Comparison of ENCODE assay signal across 13 cellular contexts in genomic region chr6:146775227-146775626, GRCh38.
A peak's percentile ranks its signal among the peaks of the same experiment; 100 is the strongest.
DNase-seq lines count a peak whose midpoint lies in the region; ATAC-seq and TF ChIP-seq lines count a peak whose summit lies in the region.
"Had no signal": no experiment of that assay in that cellular context is flagged by ENCODE, and none has a peak within 500 bp of the region (broad histone marks: within the 10 kb centered on the region; RNA-seq: fewer than 3 reads in every experiment).

No MANE protein-coding gene starts in this region.

- H3K4me2 ChIP-seq in OCI-LY7 (ENCODE audit: low read length), result no peak overlapping the region

- H3K36me3 Mint-ChIP-seq in activated CD8-positive, alpha-beta T cell treated with anti-CD3 and anti-CD28 coated beads for 36 hours (ENCODE audit: low read depth), result no peaks in the 10 kb centered on the region
- no peaks in the 10 kb centered on the region for H3K36me3 Mint-ChIP-seq in activated CD8-positive, alpha-beta T cell treated with anti-CD3 and anti-CD28 coated beads, Interleukin-2, amount 10 ng/mL, durations not matched to agents 7 days and 5 days (ENCODE audit: low read depth)
- H3K36me3 Mint-ChIP-seq in chondrocyte (ENCODE audit: low read depth), result no peaks in the 10 kb centered on the region

- ATAC-seq in activated CD8-positive, alpha-beta T cell treated with anti-CD3 and anti-CD28 coated beads for 36 hours, result no peak
- ATAC-seq in activated CD8-positive, alpha-beta T cell treated with anti-CD3 and anti-CD28 coated beads, Interleukin-2, amount 10 ng/mL, durations not matched to agents 7 days and 5 days, result no peak
- ATAC-seq in HG02981 (IDR thresholded peaks at IDR 0.05; ENCODE audit: unreplicated experiment), result no peak
- ATAC-seq in HG03571 (IDR thresholded peaks at IDR 0.05; ENCODE audit: unreplicated experiment), result no peak
- ATAC-seq: left ventricle myocardium superior had no signal

- no peaks in the 10 kb centered on the region for H3K27me3 Mint-ChIP-seq in activated CD8-positive, alpha-beta T cell treated with anti-CD3 and anti-CD28 coated beads for 36 hours
- peaks cover 1% of the 10 kb centered on the region for H3K27me3 Mint-ChIP-seq in activated CD8-positive, alpha-beta T cell treated with anti-CD3 and anti-CD28 coated beads, Interleukin-2, amount 10 ng/mL, durations not matched to agents 7 days and 5 days (ENCODE audit: low read depth)
- no peaks in the 10 kb centered on the region for H3K27me3 Mint-ChIP-seq in chondrocyte (ENCODE audit: low read depth)

- H3K27ac Mint-ChIP-seq in activated CD8-positive, alpha-beta T cell treated with anti-CD3 and anti-CD28 coated beads for 36 hours, result no peak overlapping the region
- no peak overlapping the region for H3K27ac Mint-ChIP-seq in activated CD8-positive, alpha-beta T cell treated with anti-CD3 and anti-CD28 coated beads, Interleukin-2, amount 10 ng/mL, durations not matched to agents 7 days and 5 days
- H3K27ac Mint-ChIP-seq in chondrocyte (ENCODE audit: unreplicated experiment), result no peak overlapping the region

- CTCF ChIA-PET in activated CD8-positive, alpha-beta T cell treated with anti-CD3 and anti-CD28 coated beads for 36 hours (lab: Charles Lee), result no interaction called here
- CTCF ChIA-PET in activated CD8-positive, alpha-beta T cell treated with anti-CD3 and anti-CD28 coated beads, Interleukin-2, amount 10 ng/mL, durations not matched to agents 7 days and 5 days (lab: Charles Lee), result interaction anchor here (0.9 to 2.2 kb wide), 3 partner anchors 10 to 13 kb away, joined by 3 to 7 read pairs (median 5); no protein-coding TSS in a partner anchor
- CTCF ChIA-PET in OCI-LY7 (lab: Charles Lee; ENCODE audit: unreplicated experiment), result no interaction called here

- no peaks in the 10 kb centered on the region for H3K79me2 ChIP-seq in OCI-LY7 (ENCODE audit: insufficient read depth, low read depth, low read length)

- H4K20me1 ChIP-seq in OCI-LY7 (ENCODE audit: insufficient read depth, low read length), result no peaks in the 10 kb centered on the region

- no peak overlapping the region for H3K4me3 ChIP-seq in OCI-LY7 (ENCODE audit: low read depth, low read length, poor library complexity, severe bottlenecking)
- H3K4me3 ChIP-seq: upper lobe of left lung had no signal

- no TSS peak for BruUV-seq in OCI-LY7 (replicated peaks; lab: Mats Ljungman, UMichigan)

- intact Hi-C loops in activated CD8-positive, alpha-beta T cell treated with anti-CD3 and anti-CD28 coated beads for 36 hours (cut with micrococcal nuclease), result no loop called here
- intact Hi-C loops in OCI-LY7 (cut with micrococcal nuclease; ENCODE audit: unreplicated experiment), result no loop called here

- H3K9me2 ChIP-seq in OCI-LY7 (ENCODE audit: insufficient read depth, low read length), result no peaks in the 10 kb centered on the region

- H3K9me3 ChIP-seq in OCI-LY7 (ENCODE audit: low read length), result no peaks in the 10 kb centered on the region
- H3K9me3 ChIP-seq: upper lobe of left lung had no signal

- H3K4me1 Mint-ChIP-seq in activated CD8-positive, alpha-beta T cell treated with anti-CD3 and anti-CD28 coated beads for 36 hours (ENCODE audit: low read depth), result peaks cover 13% of the 10 kb centered on the region
- H3K4me1 Mint-ChIP-seq in activated CD8-positive, alpha-beta T cell treated with anti-CD3 and anti-CD28 coated beads, Interleukin-2, amount 10 ng/mL, durations not matched to agents 7 days and 5 days (ENCODE audit: low read depth), result peaks cover 18% of the 10 kb centered on the region
- peaks cover 2% of the 10 kb centered on the region for H3K4me1 Mint-ChIP-seq in chondrocyte (ENCODE audit: low read depth)

- no peak for DNase-seq in activated CD8-positive, alpha-beta T cell treated with anti-CD3 and anti-CD28 coated beads for 36 hours
- DNase-seq in activated CD8-positive, alpha-beta T cell treated with anti-CD3 and anti-CD28 coated beads, Interleukin-2, amount 10 ng/mL, durations not matched to agents 7 days and 5 days, result no peak
- no peak for DNase-seq in OCI-LY7 (ENCODE audit: low spot score)
- no peak for DNase-seq in chondrocyte (ENCODE audit: low spot score)
- no peak for DNase-seq in NCI-H510A treated with DMSO at 0.1 percent for 48 hours (lab: John Stamatoyannopoulos, UW)
- DNase-seq in occipital lobe (lab: John Stamatoyannopoulos, UW), result no peak
- DNase-seq: amniotic stem cell, left ventricle myocardium superior, NCI-H1436, upper lobe of left lung had no signal

- no peaks in the 10 kb centered on the region for H3K4me1 ChIP-seq in OCI-LY7 (ENCODE audit: insufficient read depth, low read length, poor library complexity, severe bottlenecking)

- no peak overlapping the region for H3K27ac ChIP-seq in OCI-LY7 (ENCODE audit: low read depth, low read length, poor library complexity, severe bottlenecking)
- H3K27ac ChIP-seq: upper lobe of left lung, VCaP had no signal

- no peaks in the 10 kb centered on the region for H3K36me3 ChIP-seq in OCI-LY7 (ENCODE audit: insufficient read depth, low read length)
- H3K36me3 ChIP-seq: upper lobe of left lung had no signal

- peak; percentile 18 for TF ChIP-seq CTCF in activated CD8-positive, alpha-beta T cell treated with anti-CD3 and anti-CD28 coated beads for 36 hours (IDR thresholded peaks at IDR 0.05)
- TF ChIP-seq CTCF in OCI-LY7 (conservative IDR thresholded peaks at IDR 0.05; ENCODE audit: low read length) (peak; percentile 39; the same call in 1 of the 2 replicates), chondrocyte (IDR thresholded peaks at IDR 0.05) (peak; percentile 61)

- no peaks in the 10 kb centered on the region for H3K9me3 Mint-ChIP-seq in activated CD8-positive, alpha-beta T cell treated with anti-CD3 and anti-CD28 coated beads for 36 hours
- H3K9me3 Mint-ChIP-seq in activated CD8-positive, alpha-beta T cell treated with anti-CD3 and anti-CD28 coated beads, Interleukin-2, amount 10 ng/mL, durations not matched to agents 7 days and 5 days (ENCODE audit: insufficient read depth), result no peaks in the 10 kb centered on the region
- H3K9me3 Mint-ChIP-seq in chondrocyte (ENCODE audit: low read depth), result no peaks in the 10 kb centered on the region

- POLR2A ChIA-PET in activated CD8-positive, alpha-beta T cell treated with anti-CD3 and anti-CD28 coated beads for 36 hours (lab: Charles Lee), result no interaction called here
- POLR2A ChIA-PET in activated CD8-positive, alpha-beta T cell treated with anti-CD3 and anti-CD28 coated beads, Interleukin-2, amount 10 ng/mL, durations not matched to agents 7 days and 5 days (lab: Charles Lee), result no interaction called here
- POLR2A ChIA-PET in OCI-LY7 (lab: Charles Lee), result no interaction called here

- no peak overlapping the region for H3K4me3 Mint-ChIP-seq in activated CD8-positive, alpha-beta T cell treated with anti-CD3 and anti-CD28 coated beads for 36 hours
- H3K4me3 Mint-ChIP-seq in activated CD8-positive, alpha-beta T cell treated with anti-CD3 and anti-CD28 coated beads, Interleukin-2, amount 10 ng/mL, durations not matched to agents 7 days and 5 days, result no peak overlapping the region
- H3K4me3 Mint-ChIP-seq in chondrocyte (ENCODE audit: unreplicated experiment), result no peak overlapping the region

- H2AFZ ChIP-seq in OCI-LY7 (ENCODE audit: low read length), result no peak overlapping the region
